ENCODE assay signal across 8 cellular contexts in genomic region chr18:35241523-35241804, GRCh38. TPM values are rescaled to one million over a fixed set of nuclear protein-coding genes. Genes with fewer than 3 reads are reported as not detected.
DNase-seq lines count a peak whose midpoint lies in the region; ATAC-seq and TF ChIP-seq lines count a peak whose summit lies in the region.

No MANE protein-coding gene starts in this region.

- H3K9me3 ChIP-seq in HUES64 (ENCODE audit: insufficient read depth, low read depth, low read length) (no peaks in the 10 kb centered on the region), mucosa of rectum (ENCODE audit: control insufficient read depth in 2 of 2, low read length in 2 of 2) (no peaks in the 10 kb centered on the region)

- peaks cover 43% of the 10 kb centered on the region for H3K36me3 ChIP-seq in HUES64 (ENCODE audit: insufficient read depth, low read length)
- peaks cover 34% of the 10 kb centered on the region for H3K36me3 ChIP-seq in brain microvascular endothelial cell (replicated peaks)
- H3K36me3 ChIP-seq in mucosa of rectum (ENCODE audit: control insufficient read depth in 2 of 2, insufficient read depth in 2 of 2, low read length in 2 of 2), result peaks cover 31 to 40% of the 10 kb centered on the region in 2 donors

- WGBS in HUES64, result 0% methylated on average over 3 of the region's 3 CpGs

- in situ Hi-C loops in brain microvascular endothelial cell (cut with HindIII; ENCODE audit: low pct_ligation_motif_present, low sequenced_read_pairs), result no loop called here

- peak overlapping the region; percentile 79 for H3K4me3 ChIP-seq in AG10803 (ENCODE audit: low read length)
- peak overlapping the region; percentile 80 for H3K4me3 ChIP-seq in HUES64 (ENCODE audit: low read length)
- peak overlapping the region; percentile 73 for H3K4me3 ChIP-seq in brain microvascular endothelial cell (ENCODE audit: low read depth, low read length)
- peak overlapping the region; percentile 91 to 98 for H3K4me3 ChIP-seq in mucosa of rectum (ENCODE audit: low read length in 2 of 2)

- H3K27me3 ChIP-seq in HUES64 (ENCODE audit: insufficient read depth, low read length), result no peaks in the 10 kb centered on the region
- no peaks in the 10 kb centered on the region for H3K27me3 ChIP-seq in brain microvascular endothelial cell (replicated peaks)
- H3K27me3 ChIP-seq in mucosa of rectum (ENCODE audit: control insufficient read depth in 2 of 2, insufficient read depth in 2 of 2, low read length in 2 of 2), result no peaks in the 10 kb centered on the region

- H3K4me1 ChIP-seq in HUES64 (ENCODE audit: insufficient read depth, low read length) (peaks cover 8% of the 10 kb centered on the region; the same call in 1 of the 2 replicates), mucosa of rectum (ENCODE audit: control insufficient read depth in 2 of 2, insufficient read depth in 2 of 2, low read length in 2 of 2) (peaks cover 2 to 9% of the 10 kb centered on the region in 2 donors)

- DNase-seq in AG10803 (ENCODE audit: low read depth), result no peak
- no peak for DNase-seq in brain microvascular endothelial cell
- DNase-seq in NCI-H526 (lab: John Stamatoyannopoulos, UW), result no peak
- no peak for DNase-seq in left colon

- H3K9ac ChIP-seq in HUES64 (ENCODE audit: low read depth, low read length), result peak overlapping the region; percentile 96
- H3K9ac ChIP-seq in mucosa of rectum (ENCODE audit: low read depth in 1 of 2, low read length in 2 of 2), result peak overlapping the region; percentile 87 to 94

- ATAC-seq in GM18868 (IDR thresholded peaks at IDR 0.05; ENCODE audit: unreplicated experiment) (no peak), left colon (no peak), HG02884 (IDR thresholded peaks at IDR 0.05; ENCODE audit: unreplicated experiment) (no peak)

- TF ChIP-seq CTCF in AG10803 (conservative IDR thresholded peaks at IDR 0.05; ENCODE audit: low read length) (no peak), brain microvascular endothelial cell (IDR thresholded peaks at IDR 0.05; ENCODE audit: low read depth, low read length, missing control alignments) (no peak)

- intact Hi-C loops in left colon (cut with DNase I, micrococcal nuclease), result no loop called here

- H3K27ac ChIP-seq in HUES64 (ENCODE audit: low read depth, low read length) (peak overlapping the region; percentile 95), brain microvascular endothelial cell (peak overlapping the region; percentile 94), mucosa of rectum (ENCODE audit: low read depth in 2 of 2, low read length in 2 of 2) (peak overlapping the region; percentile 92 to 94)

RNA-seq across cellular contexts. Expression of gene ZNF397, which starts 0.6 kb away (rescaled TPM):
- polyA plus RNA-seq in HUES64 (2013, experiment 1 of 2), result 20.8 TPM
- 20.6 TPM for polyA plus RNA-seq in HUES64 (2013, experiment 2 of 2)
- total RNA-seq in left colon, result 10 to 100 TPM; 18.0 to 20.1 TPM

RNA-seq across cellular contexts. Expression of gene ZSCAN30, which starts 48.6 kb away (rescaled TPM):
- 5.4 TPM for polyA plus RNA-seq in HUES64 (2013, experiment 1 of 2)
- 6.9 TPM for polyA plus RNA-seq in HUES64 (2013, experiment 2 of 2)
- 10 to 100 TPM; 12.9 to 13.0 TPM for total RNA-seq in left colon
